8 cellular contexts compared by ENCODE assay signal in the genomic region with DNA sequence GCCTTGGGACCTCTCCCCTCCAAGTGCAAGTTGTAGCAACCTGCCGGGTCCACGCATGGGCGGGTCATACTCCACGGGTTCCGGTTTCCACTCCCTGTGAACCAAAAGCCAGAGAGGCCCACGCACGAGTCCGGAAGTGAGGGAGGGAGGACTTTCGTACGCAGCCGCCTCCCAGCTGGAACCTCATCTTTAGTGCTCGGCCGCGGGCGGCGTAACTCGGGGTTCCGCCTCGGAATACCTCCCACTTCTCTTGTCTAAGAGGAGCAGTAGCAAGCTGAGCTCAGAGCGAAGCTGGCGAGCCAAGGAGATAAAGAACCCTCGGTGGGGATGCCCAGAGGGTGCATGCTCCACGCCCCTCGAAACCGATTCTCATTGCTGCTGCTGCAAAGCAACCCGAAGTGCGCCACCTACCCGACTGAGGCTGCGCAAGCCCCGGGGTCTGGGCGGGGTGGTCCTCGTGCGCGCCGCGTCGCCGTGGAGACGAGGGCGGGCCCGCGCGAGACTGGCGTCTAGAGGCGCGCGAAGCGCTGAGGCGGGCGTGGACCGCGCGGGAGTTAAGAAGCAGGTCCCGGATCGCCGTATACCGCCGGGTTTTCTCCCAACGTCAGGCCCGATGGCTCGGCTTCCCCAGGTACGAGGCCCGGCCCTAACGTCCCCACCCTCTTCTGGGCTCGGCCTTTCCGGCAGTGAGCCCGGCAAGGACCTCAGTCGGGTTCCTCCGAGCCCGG. TPM values are rescaled to one million over a fixed set of nuclear protein-coding genes. Genes with fewer than 3 reads are reported as not detected.
DNase-seq lines count a peak whose midpoint lies in the region; ATAC-seq and TF ChIP-seq lines count a peak whose summit lies in the region.

A gene with protein sequence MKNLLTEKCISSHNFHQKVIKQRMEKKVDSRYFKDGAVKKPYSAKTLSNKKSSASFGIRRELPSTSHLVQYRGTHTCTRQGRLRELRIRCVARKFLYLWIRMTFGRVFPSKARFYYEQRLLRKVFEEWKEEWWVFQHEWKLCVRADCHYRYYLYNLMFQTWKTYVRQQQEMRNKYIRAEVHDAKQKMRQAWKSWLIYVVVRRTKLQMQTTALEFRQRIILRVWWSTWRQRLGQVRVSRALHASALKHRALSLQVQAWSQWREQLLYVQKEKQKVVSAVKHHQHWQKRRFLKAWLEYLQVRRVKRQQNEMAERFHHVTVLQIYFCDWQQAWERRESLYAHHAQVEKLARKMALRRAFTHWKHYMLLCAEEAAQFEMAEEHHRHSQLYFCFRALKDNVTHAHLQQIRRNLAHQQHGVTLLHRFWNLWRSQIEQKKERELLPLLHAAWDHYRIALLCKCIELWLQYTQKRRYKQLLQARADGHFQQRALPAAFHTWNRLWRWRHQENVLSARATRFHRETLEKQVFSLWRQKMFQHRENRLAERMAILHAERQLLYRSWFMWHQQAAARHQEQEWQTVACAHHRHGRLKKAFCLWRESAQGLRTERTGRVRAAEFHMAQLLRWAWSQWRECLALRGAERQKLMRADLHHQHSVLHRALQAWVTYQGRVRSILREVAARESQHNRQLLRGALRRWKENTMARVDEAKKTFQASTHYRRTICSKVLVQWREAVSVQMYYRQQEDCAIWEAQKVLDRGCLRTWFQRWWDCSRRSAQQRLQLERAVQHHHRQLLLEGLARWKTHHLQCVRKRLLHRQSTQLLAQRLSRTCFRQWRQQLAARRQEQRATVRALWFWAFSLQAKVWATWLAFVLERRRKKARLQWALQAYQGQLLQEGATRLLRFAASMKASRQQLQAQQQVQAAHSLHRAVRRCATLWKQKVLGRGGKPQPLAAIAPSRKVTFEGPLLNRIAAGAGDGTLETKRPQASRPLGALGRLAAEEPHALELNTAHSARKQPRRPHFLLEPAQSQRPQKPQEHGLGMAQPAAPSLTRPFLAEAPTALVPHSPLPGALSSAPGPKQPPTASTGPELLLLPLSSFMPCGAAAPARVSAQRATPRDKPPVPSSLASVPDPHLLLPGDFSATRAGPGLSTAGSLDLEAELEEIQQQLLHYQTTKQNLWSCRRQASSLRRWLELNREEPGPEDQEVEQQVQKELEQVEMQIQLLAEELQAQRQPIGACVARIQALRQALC (plus strand): TSS at position 530 of the 728 bp plus-strand sequence. CDS start 11,749 bp downstream, outside the sequence.

- DNase-seq in DMS153 treated with DMSO at 0.1 percent for 48 hours (lab: John Stamatoyannopoulos, UW; ENCODE audit: unreplicated experiment) (peak; percentile 77), PC-9 (peak; percentile 76 to 93)
- DNase-seq in activated T-cell treated with anti-CD3 and anti-CD28 coated beads, Interleukin-2, amount 50 U/mL, for 24 hours, result peak; percentile 96
- peak; percentile 94 for DNase-seq in stimulated activated CD8-positive, alpha-beta memory T cell treated with anti-CD3 and anti-CD28 coated beads, Interleukin-7, amount 100 ng/mL, for 24 hours (ENCODE audit: low read depth)

- H3K4me1 Mint-ChIP-seq in activated T-cell treated with anti-CD3 and anti-CD28 coated beads, Interleukin-2, amount 50 U/mL, for 24 hours (ENCODE audit: low read depth), result peaks cover 51% of the 10 kb centered on the region

- H3K27ac ChIP-seq in PC-9 (peak within 1 kb of the TSS; percentile 52), esophagus (ENCODE audit: low read depth in 2 of 2, low read length in 1 of 2) (peak within 1 kb of the TSS; percentile 92), muscle layer of colon (ENCODE audit: low read depth, low read length) (peak within 1 kb of the TSS; percentile 79)

- peak; percentile 63 for ATAC-seq in GM21576 (IDR thresholded peaks at IDR 0.05; ENCODE audit: unreplicated experiment)

- POLR2A ChIA-PET in PC-9 (lab: Charles Lee; ENCODE audit: unreplicated experiment), result no interaction called here

- no peaks in the 10 kb centered on the region for H3K9me3 Mint-ChIP-seq in activated T-cell treated with anti-CD3 and anti-CD28 coated beads, Interleukin-2, amount 50 U/mL, for 24 hours

- H3K4me3 ChIP-seq in PC-9 (peak within 1 kb of the TSS; percentile 81), esophagus (ENCODE audit: low read depth in 1 of 2, low read length in 2 of 2) (peak within 1 kb of the TSS; percentile 82), muscle layer of colon (ENCODE audit: low read depth in 1 of 2, low read length in 2 of 2) (peak within 1 kb of the TSS; percentile 83 to 87)

- no peak for TF ChIP-seq RAD21 in Ishikawa (IDR thresholded peaks at IDR 0.05; ENCODE audit: low read depth)

- no peak for TF ChIP-seq EP300 in Ishikawa (IDR thresholded peaks at IDR 0.05; ENCODE audit: borderline replicate concordance)

- peak within 1 kb of the TSS; percentile 93 for H3K4me2 ChIP-seq in PC-9

- H3K9ac ChIP-seq in muscle layer of colon (ENCODE audit: low read length), result peak within 1 kb of the TSS; percentile 50

- H3K4me1 ChIP-seq in PC-9 (replicated peaks; ENCODE audit: insufficient read depth) (peaks cover 13% of the 10 kb centered on the region; the same call in 1 of the 2 replicates), esophagus (ENCODE audit: control insufficient read depth in 2 of 2, insufficient read depth in 2 of 2, low read length in 1 of 2) (no peaks in the 10 kb centered on the region), muscle layer of colon (ENCODE audit: insufficient read depth, low read length) (peaks cover 11% of the 10 kb centered on the region)

- peak within 1 kb of the TSS; percentile 96 for H2AFZ ChIP-seq in PC-9

- peaks cover 56% of the 10 kb centered on the region for H3K36me3 Mint-ChIP-seq in activated T-cell treated with anti-CD3 and anti-CD28 coated beads, Interleukin-2, amount 50 U/mL, for 24 hours (ENCODE audit: low read depth)

- H3F3A ChIP-seq in PC-9 (ENCODE audit: insufficient read depth, low read depth), result peaks cover 26% of the 10 kb centered on the region

- H3K9me3 ChIP-seq in PC-9 (ENCODE audit: insufficient read depth, low read depth) (peaks cover 7% of the 10 kb centered on the region; the same call in 1 of the 2 replicates), esophagus (ENCODE audit: control insufficient read depth in 2 of 2, insufficient read depth in 1 of 2, low read depth in 1 of 2, low read length in 1 of 2) (no peaks in the 10 kb centered on the region), muscle layer of colon (ENCODE audit: low read length) (no peaks in the 10 kb centered on the region)

- TSS peak; percentile 82 for BruUV-seq in PC-9 (replicated peaks; lab: Mats Ljungman, UMichigan)

- H3K9me2 ChIP-seq in PC-9 (ENCODE audit: insufficient read depth), result no peaks in the 10 kb centered on the region

- TF ChIP-seq CTCF in PC-9 (conservative IDR thresholded peaks at IDR 0.05), result no peak; the same call in 1 of the 2 replicates

- WGBS in esophagus, 2 donors, result 0% methylated on average over 70 of the region's 70 CpGs

- H3K4me3 Mint-ChIP-seq in activated T-cell treated with anti-CD3 and anti-CD28 coated beads, Interleukin-2, amount 50 U/mL, for 24 hours, result peak within 1 kb of the TSS; percentile 97

- H3K27me3 ChIP-seq in PC-9 (ENCODE audit: insufficient read depth, low read depth), result no peaks in the 10 kb centered on the region
- H3K27me3 ChIP-seq in esophagus (ENCODE audit: control insufficient read depth in 1 of 2, insufficient read depth in 2 of 2, low read length in 2 of 2), result no peaks in the 10 kb centered on the region
- no peaks in the 10 kb centered on the region for H3K27me3 ChIP-seq in muscle layer of colon (ENCODE audit: control insufficient read depth in 1 of 2, insufficient read depth in 2 of 2, low read length in 2 of 2)

- no peaks in the 10 kb centered on the region for H3K27me3 Mint-ChIP-seq in activated T-cell treated with anti-CD3 and anti-CD28 coated beads, Interleukin-2, amount 50 U/mL, for 24 hours

- peak within 1 kb of the TSS; percentile 95 for H3K27ac Mint-ChIP-seq in activated T-cell treated with anti-CD3 and anti-CD28 coated beads, Interleukin-2, amount 50 U/mL, for 24 hours

- CTCF ChIA-PET in PC-9 (lab: Charles Lee), result interaction anchor here (0.6 kb wide), 1 partner anchor 134 kb away, joined by 3 read pairs; no protein-coding TSS in a partner anchor

- H3K79me2 ChIP-seq in PC-9 (ENCODE audit: low read depth), result peaks cover 38% of the 10 kb centered on the region

- intact Hi-C loops in PC-9 (cut with micrococcal nuclease; ENCODE audit: unreplicated experiment), result loop anchor here (1.0 kb wide), 1 partner anchor 254 kb away; a partner anchor contains a TSS

- H4K20me1 ChIP-seq in PC-9 (ENCODE audit: insufficient read depth), result no peaks in the 10 kb centered on the region

- H3K36me3 ChIP-seq in PC-9 (ENCODE audit: low read depth) (no peaks in the 10 kb centered on the region), esophagus (ENCODE audit: control insufficient read depth in 2 of 2, insufficient read depth in 2 of 2, low read length in 1 of 2) (no peaks in the 10 kb centered on the region), muscle layer of colon (ENCODE audit: insufficient read depth, low read length) (no peaks in the 10 kb centered on the region)

TF ChIP-seq in Ishikawa, 13 proteins besides CTCF, POLR2A, EP300 and RAD21 (continues in another document):
- TF ChIP-seq TCF12 (IDR thresholded peaks at IDR 0.05; ENCODE audit: low read depth), result no peak
- TF ChIP-seq, protein P1, sequence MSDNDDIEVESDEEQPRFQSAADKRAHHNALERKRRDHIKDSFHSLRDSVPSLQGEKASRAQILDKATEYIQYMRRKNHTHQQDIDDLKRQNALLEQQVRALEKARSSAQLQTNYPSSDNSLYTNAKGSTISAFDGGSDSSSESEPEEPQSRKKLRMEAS (IDR thresholded peaks at IDR 0.05), result peak; percentile 88

RNA-seq across cellular contexts. Expression of the gene that starts here (rescaled TPM):
- 57.9 and 58.7 TPM in 2 replicates for total RNA-seq in PC-9 (2021)
- 10 to 100 TPM; 10.5 to 27.1 TPM for polyA plus RNA-seq in esophagus

Comparison
In these comparisons a context has a peak if more than half of its experiments do, and no peak if none do; other contexts are left out.
1. Peak in every context shown above with its lines: DNase-seq, ATAC-seq, H3K4me3 ChIP-seq and H3K27ac ChIP-seq.